ENCODE assay signal across 1 cellular context in the genomic region with DNA sequence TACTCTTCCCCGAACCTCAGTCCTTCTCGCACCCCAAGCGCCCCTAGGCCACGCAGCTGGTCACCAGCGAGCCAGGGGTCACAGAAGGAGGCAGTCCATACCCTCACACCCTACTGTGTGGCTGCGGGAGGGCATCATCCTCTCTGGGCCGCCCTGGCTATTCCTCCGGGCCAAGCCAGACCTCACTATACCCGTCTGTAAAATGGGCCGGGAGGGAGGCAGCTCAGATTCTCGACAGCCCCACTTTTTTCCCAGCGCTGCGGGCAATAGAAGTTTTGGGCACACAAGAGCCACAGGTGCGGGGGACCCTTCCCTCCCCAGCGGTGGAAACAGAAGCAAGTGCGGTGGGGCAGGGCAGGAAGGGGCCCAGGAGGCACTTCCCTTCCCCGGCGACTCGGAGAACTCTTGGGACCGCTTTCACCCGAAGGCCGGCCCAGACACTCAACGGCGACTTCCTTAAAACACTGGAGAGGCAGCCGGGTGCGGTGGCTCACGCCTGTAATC.
TF ChIP-seq lines count a peak whose summit lies in the region.

No MANE protein-coding gene starts in this region.

TF ChIP-seq in SK-N-SH treated with all-trans-retinoic acid at 6 μM for 48 hours, 23 proteins besides CTCF, POLR2A, EP300 and RAD21 (continued from another document):
- TF ChIP-seq CREB5 (CRISPR knock-in tag; IDR thresholded peaks at IDR 0.05; ENCODE audit: low read depth) (no peak), ISL1 (CRISPR knock-in tag; IDR thresholded peaks at IDR 0.05) (no peak), PPARA (CRISPR knock-in tag; IDR thresholded peaks at IDR 0.05; ENCODE audit: borderline replicate concordance) (no peak)
